ENCODE assay signal across 8 cellular contexts in genomic region chr12:14769837-14770494, GRCh38. TPM values are rescaled to one million over a fixed set of nuclear protein-coding genes. Genes with fewer than 3 reads are reported as not detected.
DNase-seq lines count a peak whose midpoint lies in the region; ATAC-seq, FAIRE-seq and TF ChIP-seq lines count a peak whose summit lies in the region.

No MANE protein-coding gene starts in this region.

- H3K27ac ChIP-seq in astrocyte (ENCODE audit: low read depth, low read length) (peak overlapping the region; percentile 84), iPS DF 6.9 (ENCODE audit: low read length) (no peak overlapping the region), gastrocnemius medialis (peak overlapping the region; percentile 89 to 98 (median 92))

- peak overlapping the region; percentile 96 for H3K27ac Mint-ChIP-seq in astrocyte (ENCODE audit: unreplicated experiment)

- DNase-seq in GM12892 (ENCODE audit: insufficient read length) (peak; percentile 41), NCI-H1105 treated with DMSO at 0.1 percent for 48 hours (lab: John Stamatoyannopoulos, UW) (peak; percentile 92), T-helper 2 cell (peak; percentile 73 to 97 (median 86)), astrocyte (ENCODE audit: low read depth) (peak; percentile 60), iPS DF 6.9 (ENCODE audit: low read depth, low spot score) (no peak), gastrocnemius medialis (peak; percentile 50 to 80), OCI-M2 (lab: John Stamatoyannopoulos, UW; ENCODE audit: unreplicated experiment) (no peak)

- peaks cover 3% of the 10 kb centered on the region for H3K9me3 Mint-ChIP-seq in astrocyte (ENCODE audit: unreplicated experiment)

- intact Hi-C loops in gastrocnemius medialis (cut with DNase I; ENCODE audit: low total_unique reads), result loop anchor here (2.0 to 5.0 kb wide), 4 partner anchors 122 to 513 kb away; partner anchors contain the start of gene ATF7IP

- peak; percentile 42 for ATAC-seq in HG02678 (IDR thresholded peaks at IDR 0.05; ENCODE audit: unreplicated experiment)
- ATAC-seq in gastrocnemius medialis, result peak; percentile 53 to 59

- peak; percentile 92 for TF ChIP-seq POLR2A in GM12892 (IDR thresholded peaks at IDR 0.05; ENCODE audit: low read depth, low read length)
- TF ChIP-seq POLR2A in gastrocnemius medialis (IDR thresholded peaks at IDR 0.05), result peak in 1 of 2 donors; percentile 34

- peak overlapping the region; percentile 77 for H2AFZ ChIP-seq in astrocyte (ENCODE audit: low read depth, low read length)

- peaks cover 22% of the 10 kb centered on the region for H3K79me2 ChIP-seq in astrocyte (ENCODE audit: insufficient read depth, low read length)

- in situ Hi-C loops in gastrocnemius medialis (cut with MboI; ENCODE audit: low sequenced_read_pairs in 4 of 4), result no loop called here

- H3K4me1 ChIP-seq in astrocyte (ENCODE audit: insufficient read depth, low read length) (peaks cover 8% of the 10 kb centered on the region), iPS DF 6.9 (ENCODE audit: control insufficient read depth, insufficient read depth, low read length) (no peaks in the 10 kb centered on the region; the same call in 1 of the 2 replicates), gastrocnemius medialis (peaks cover 10 to 20% of the 10 kb centered on the region in 2 donors)

- peak overlapping the region; percentile 81 for H3K4me3 ChIP-seq in astrocyte (ENCODE audit: insufficient read depth, low read depth, low read length)
- H3K4me3 ChIP-seq in iPS DF 6.9 (ENCODE audit: low read length), result peak overlapping the region; percentile 66; the same call in 1 of the 2 replicates
- H3K4me3 ChIP-seq in gastrocnemius medialis, result peak overlapping the region; percentile 72 to 80 (median 78)

- peaks cover 18% of the 10 kb centered on the region for H3K36me3 Mint-ChIP-seq in astrocyte (ENCODE audit: low read depth, unreplicated experiment)

- H3K27me3 Mint-ChIP-seq in astrocyte (ENCODE audit: low read depth, unreplicated experiment), result no peaks in the 10 kb centered on the region

- H3K36me3 ChIP-seq in astrocyte (ENCODE audit: insufficient read depth, low read length) (peaks cover 3% of the 10 kb centered on the region), iPS DF 6.9 (ENCODE audit: control insufficient read depth, insufficient read depth, low read length) (no peaks in the 10 kb centered on the region), gastrocnemius medialis (no peaks in the 10 kb centered on the region)

- FAIRE-seq in GM12892 (lab: Jason Lieb, UNC), result peak; percentile 96
- no peak for FAIRE-seq in astrocyte (lab: Jason Lieb, UNC)

- peak overlapping the region; percentile 86 for H3K9ac ChIP-seq in astrocyte (ENCODE audit: low read length)

- peaks cover 9% of the 10 kb centered on the region for H3K4me1 Mint-ChIP-seq in astrocyte (ENCODE audit: low read depth, unreplicated experiment)

- H3K9me3 ChIP-seq in astrocyte (ENCODE audit: insufficient read depth, low read depth, low read length) (no peaks in the 10 kb centered on the region), iPS DF 6.9 (ENCODE audit: control insufficient read depth, insufficient read depth, low read length) (no peaks in the 10 kb centered on the region), gastrocnemius medialis (no peaks in the 10 kb centered on the region)

- peak; percentile 47 for TF ChIP-seq CTCF in astrocyte (IDR thresholded peaks at IDR 0.05; ENCODE audit: insufficient read depth, low read depth, low read length)
- TF ChIP-seq CTCF in gastrocnemius medialis (IDR thresholded peaks at IDR 0.05 in 4 of 5, conservative IDR thresholded peaks at IDR 0.05 in 1 of 5), result peak; percentile 80 to 93 (median 86)

- H4K20me1 ChIP-seq in astrocyte (ENCODE audit: insufficient read depth, low read length), result peaks cover 13% of the 10 kb centered on the region

- peak overlapping the region; percentile 96 for H3K4me3 Mint-ChIP-seq in astrocyte (ENCODE audit: unreplicated experiment)

- H3K27me3 ChIP-seq in astrocyte (ENCODE audit: insufficient read depth, low read length) (no peaks in the 10 kb centered on the region), iPS DF 6.9 (ENCODE audit: control insufficient read depth, insufficient read depth, low read length) (no peaks in the 10 kb centered on the region), gastrocnemius medialis (no peaks in the 10 kb centered on the region)

- WGBS in iPS DF 6.9 (ENCODE audit: insufficient coverage, insufficient read length), result no CpG with 5 or more reads among the region's 45 CpGs

- H3K4me2 ChIP-seq in astrocyte (ENCODE audit: low read length), result peak overlapping the region; percentile 88

RNA-seq across cellular contexts. Expression of gene WBP11, which starts 33.3 kb away (rescaled TPM):
- 56.2 TPM for polyA plus RNA-seq in GM12892 (2012; ENCODE audit: missing spikeins)
- 67.1 and 72.1 TPM in 2 replicates for total RNA-seq in astrocyte
- total RNA-seq in gastrocnemius medialis, result 10 to 100 TPM; 20.2 to 39.5 (median 28.4) TPM

RNA-seq across cellular contexts. Expression of gene C12orf60, which starts 33.5 kb away (rescaled TPM):
- 3.6 TPM for polyA plus RNA-seq in GM12892 (2012; ENCODE audit: missing spikeins)
- total RNA-seq in astrocyte, result 1.7 and 2.0 TPM in 2 replicates
- 1 to 10 TPM in 1 of 4 donors, under 1 TPM in 1, not detected in 2; 0.33 to 3.8 TPM for total RNA-seq in gastrocnemius medialis

RNA-seq across cellular contexts. Expression of gene SMCO3, which starts 44.0 kb away (rescaled TPM):
- 0.28 TPM for polyA plus RNA-seq in GM12892 (2012; ENCODE audit: missing spikeins)
- total RNA-seq in astrocyte (0.57 and 0.84 TPM in 2 replicates), gastrocnemius medialis (under 1 TPM in 1 of 4 donors, not detected in 3; 0.12 TPM)

Comparison
In these comparisons a context has a peak if more than half of its experiments do, and no peak if none do; other contexts are left out.
1. DNase-seq: peak in GM12892 (single experiment), NCI-H1105 treated with DMSO at 0.1 percent for 48 hours (single experiment), T-helper 2 cell (5 of 5), astrocyte (single experiment) and gastrocnemius medialis (2 of 2); none in iPS DF 6.9 (single experiment) and OCI-M2 (single experiment).
2. Peak in every context shown above with its lines, with median percentiles within 50 percentile points of each other: H3K4me3 ChIP-seq.